In the genomic region with DNA sequence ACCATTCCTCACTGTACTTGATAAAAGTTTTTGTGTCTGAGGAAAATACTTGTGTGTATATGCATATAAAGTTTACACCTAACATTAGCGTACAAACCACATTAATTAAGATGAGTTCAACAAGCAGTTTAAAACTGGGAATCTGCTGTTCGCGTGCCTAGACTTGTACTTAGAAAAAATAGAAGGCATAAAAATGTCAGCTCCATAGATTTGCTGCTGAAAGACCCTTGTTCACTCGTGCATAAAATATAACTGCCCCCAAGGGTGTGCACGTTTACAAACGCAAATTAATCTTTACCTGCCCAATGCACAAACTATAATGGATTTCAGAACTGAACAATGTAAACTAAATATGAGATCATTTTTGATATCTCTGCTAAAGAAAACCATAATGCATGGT, we compare ENCODE assay signal across 27 cellular contexts.
"Had no signal": no experiment of that assay in that cellular context is flagged by ENCODE, and none has a peak within 500 bp of the region (broad histone marks: within the 10 kb centered on the region; RNA-seq: fewer than 3 reads in every experiment).

No MANE protein-coding gene starts in this region.

- ATAC-seq: activated CD8-positive, alpha-beta T cell treated with anti-CD3 and anti-CD28 coated beads for 36 hours; activated T-cell treated with anti-CD3 and anti-CD28 coated beads, Interleukin-2, amount 50 U/mL, for 4 hours; activated T-helper 17 cell treated with anti-CD3 and anti-CD28 coated beads, Interleukin-2, amount 50 U/mL, for 72 hours; esophagus mucosa; foreskin keratinocyte; gastrocnemius medialis; heart left ventricle; WTC11 had no signal

- DNase-seq: activated CD4-positive, alpha-beta T cell treated with anti-CD3 and anti-CD28 coated beads for 48 hours; activated CD4-positive, alpha-beta T cell treated with anti-CD3 and anti-CD28 coated beads, Interleukin-2, amount 50 U/mL, for 1 hour; activated CD4-positive, alpha-beta T cell treated with anti-CD3 and anti-CD28 coated beads, Interleukin-2, amount 50 U/mL, for 48 hours; activated CD8-positive, alpha-beta memory T cell treated with anti-CD3 and anti-CD28 coated beads for 24 hours; activated CD8-positive, alpha-beta T cell treated with anti-CD3 and anti-CD28 coated beads for 36 hours; activated effector memory CD4-positive, alpha-beta T cell treated with Interleukin-2 at 50 U/mL for 16 hours; activated gamma-delta T cell treated with Interleukin-2 at 50 U/mL for 16 hours; activated naive CD4-positive, alpha-beta T cell treated with anti-CD3 and anti-CD28 coated beads for 36 hours; activated naive CD8-positive, alpha-beta T cell treated with anti-CD3 and anti-CD28 coated beads, Interleukin-2, amount 10 ng/mL, durations not matched to agents 7 days and 5 days; activated T-cell treated with anti-CD3 and anti-CD28 coated beads, Interleukin-2, amount 50 U/mL, for 4 hours; central memory CD4-positive, alpha-beta T cell; cerebellar nuclear complex; colonic mucosa; dorsolateral prefrontal cortex; effector memory CD4-positive, alpha-beta T cell; endodermal cell; foreskin keratinocyte; gastrocnemius medialis; glutamatergic neuron; heart left ventricle; T-helper 2 cell had no signal

- H3K4me3 ChIP-seq: ascending aorta, breast epithelium, cardiac muscle cell, colonic mucosa, dorsolateral prefrontal cortex, gastrocnemius medialis, heart left ventricle had no signal
